In the genomic region with DNA sequence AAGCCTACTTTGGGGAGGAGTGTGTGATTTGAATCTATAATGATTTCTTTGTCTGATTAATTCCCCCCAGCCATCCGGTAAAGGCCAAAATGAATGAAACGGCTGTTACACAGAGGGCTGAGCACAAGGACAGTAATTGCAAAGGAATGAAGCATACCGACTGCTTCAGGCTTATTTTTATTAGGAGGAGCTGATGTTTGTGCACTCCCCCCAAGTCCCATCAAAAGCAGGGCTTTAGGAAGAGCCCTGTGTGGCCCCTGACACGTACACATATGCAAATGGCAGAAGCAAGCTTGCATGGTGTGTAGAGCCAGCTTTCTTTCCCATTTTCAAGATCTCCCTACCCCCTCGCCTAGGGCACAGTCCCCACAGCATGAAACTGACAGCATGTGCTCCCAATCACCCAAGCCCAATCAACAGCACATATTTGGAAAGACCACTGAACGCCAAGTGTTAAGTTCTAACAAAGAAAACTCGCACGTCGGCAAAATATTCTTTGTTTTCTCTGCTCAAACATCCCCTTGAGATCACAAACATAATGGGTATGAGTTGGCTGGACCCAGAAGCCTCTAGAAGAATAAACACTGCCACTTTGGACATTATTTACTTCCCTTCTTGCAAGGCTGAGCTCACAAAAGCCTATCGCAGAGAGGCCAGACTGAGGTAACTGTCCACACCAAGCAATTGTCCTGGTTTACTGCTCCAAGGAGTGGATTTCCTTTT, we compare ENCODE assay signal across 9 cellular contexts.
DNase-seq lines count a peak whose midpoint lies in the region; ATAC-seq, FAIRE-seq and TF ChIP-seq lines count a peak whose summit lies in the region.
"Had no signal": no experiment of that assay in that cellular context is flagged by ENCODE, and none has a peak within 500 bp of the region (broad histone marks: within the 10 kb centered on the region; RNA-seq: fewer than 3 reads in every experiment).

No MANE protein-coding gene starts in this region.

- DNase-seq in RPMI7951 (ENCODE audit: low read depth) (peak; percentile 100), esophagus muscularis mucosa (ENCODE audit: extremely low spot score) (no peak), myocyte (ENCODE audit: low read depth) (peak; percentile 60), omental fat pad (ENCODE audit: low spot score) (no peak), NCI-H2196 (lab: John Stamatoyannopoulos, UW; ENCODE audit: unreplicated experiment) (no peak)
- DNase-seq in stimulated activated CD8-positive, alpha-beta memory T cell treated with anti-CD3 and anti-CD28 coated beads, Interleukin-4, amount 100 ng/mL, for 48 hours: no peak
- DNase-seq: NCI-H774 had no signal

- WGBS in esophagus muscularis mucosa: 75% methylated on average over 10 of the region's 10 CpGs

- TF ChIP-seq POLR2A in esophagus muscularis mucosa (IDR thresholded peaks at IDR 0.05; ENCODE audit: low read depth): no peak

- FAIRE-seq in A204.1 (lab: Jason Lieb, UNC): peak; percentile 98

- H3K9me3 ChIP-seq in esophagus muscularis mucosa: no peaks in the 10 kb centered on the region

- H3K27ac ChIP-seq in esophagus muscularis mucosa (replicated peaks in 1 of 4): peak overlapping the region; percentile 57 to 63 (median 60)

- no peaks in the 10 kb centered on the region for H3K36me3 ChIP-seq in esophagus muscularis mucosa

- ATAC-seq in omental fat pad (ENCODE audit: low FRiP score) (no peak), HG02885 (IDR thresholded peaks at IDR 0.05; ENCODE audit: poor library complexity, unreplicated experiment) (no peak)

- no peak for TF ChIP-seq CTCF in esophagus muscularis mucosa (IDR thresholded peaks at IDR 0.05)
- no peak for TF ChIP-seq CTCF in omental fat pad (IDR thresholded peaks at IDR 0.05)

- peaks cover 4 to 25% (median 10%) of the 10 kb centered on the region in 4 donors for H3K4me1 ChIP-seq in esophagus muscularis mucosa

- intact Hi-C loops in esophagus muscularis mucosa (cut with DNase I): no loop called here

- no peaks in the 10 kb centered on the region for H3K27me3 ChIP-seq in esophagus muscularis mucosa

- no peak for TF ChIP-seq EP300 in esophagus muscularis mucosa (IDR thresholded peaks at IDR 0.05)

- H3K4me3 ChIP-seq in esophagus muscularis mucosa: no peak overlapping the region

Comparison
In these comparisons a context has a peak if more than half of its experiments do, and no peak if none do; other contexts are left out.
1. DNase-seq: peak in RPMI7951 (single experiment) and myocyte (single experiment); none in esophagus muscularis mucosa (single experiment), omental fat pad (single experiment), stimulated activated CD8-positive, alpha-beta memory T cell treated with anti-CD3 and anti-CD28 coated beads, Interleukin-4, amount 100 ng/mL, for 48 hours (single experiment) and NCI-H2196 (single experiment).